ENCODE assay signal across 34 cellular contexts in genomic region chr19:13981021-13981420, GRCh38. TPM values are rescaled to one million over a fixed set of nuclear protein-coding genes. Genes with fewer than 3 reads are reported as not detected.
DNase-seq lines count a peak whose midpoint lies in the region; ATAC-seq, FAIRE-seq and TF ChIP-seq lines count a peak whose summit lies in the region.
"Had no signal": no experiment of that assay in that cellular context is flagged by ENCODE, and none has a peak within 500 bp of the region (broad histone marks: within the 10 kb centered on the region; RNA-seq: fewer than 3 reads in every experiment).

No MANE protein-coding gene starts in this region.

- no peak for TF ChIP-seq EP300 in H1 (IDR thresholded peaks at IDR 0.05; ENCODE audit: borderline replicate concordance in 1 of 2, low read depth in 2 of 2, low read length in 2 of 2)

- ATAC-seq in activated CD8-positive, alpha-beta memory T cell treated with anti-CD3 and anti-CD28 coated beads, Interleukin-2, amount 10 ng/mL, durations not matched to agents 7 days and 5 days = no peak
- ATAC-seq: effector memory CD8-positive, alpha-beta T cell; left lung had no signal

- H3K27me3 ChIP-seq in H1 (replicated peaks in 1 of 4; ENCODE audit: control insufficient read depth in 3 of 4, extremely low read depth in 1 of 4, insufficient read depth in 3 of 4, low read length in 3 of 4) = no peaks in the 10 kb centered on the region
- no peaks in the 10 kb centered on the region for H3K27me3 ChIP-seq in trophoblast cell (ENCODE audit: insufficient read depth, low read length)
- H3K27me3 ChIP-seq: Peyer's patch, sigmoid colon, stomach, thyroid gland, vagina had no signal

- no peaks in the 10 kb centered on the region for H3K9me3 ChIP-seq in H1 (ENCODE audit: insufficient read depth in 2 of 2, low read depth in 1 of 2, low read length in 1 of 2)
- peaks cover 2% of the 10 kb centered on the region for H3K9me3 ChIP-seq in trophoblast cell (ENCODE audit: insufficient read depth, low read depth, low read length)
- H3K9me3 ChIP-seq: Caco-2, left lung, Peyer's patch, sigmoid colon, stomach, thyroid gland, vagina had no signal

- no peak for TF ChIP-seq RAD21 in H1 (IDR thresholded peaks at IDR 0.05 in 1 of 2, conservative IDR thresholded peaks at IDR 0.05 in 1 of 2; ENCODE audit: low read depth in 2 of 2, low read length in 2 of 2)

- peaks cover 0 to 31% (median 25%) of the 10 kb centered on the region in 4 experiments; a peak in 6 of 7 replicates for H3K4me1 ChIP-seq in H1 (replicated peaks in 1 of 4; ENCODE audit: control insufficient read depth in 3 of 4, insufficient read depth in 4 of 4, low read length in 3 of 4)
- H3K4me1 ChIP-seq in trophoblast cell (ENCODE audit: control insufficient read depth in 1 of 2, insufficient read depth in 2 of 2, low read length in 2 of 2) = peaks cover 14 to 26% of the 10 kb centered on the region in 2 experiments

- TF ChIP-seq POLR2A in H1 (IDR thresholded peaks at IDR 0.05; ENCODE audit: control extremely low read depth in 1 of 2, low read depth in 2 of 2, low read length in 2 of 2) = no peak

- H3K4me3 Mint-ChIP-seq in activated CD8-positive, alpha-beta memory T cell treated with anti-CD3 and anti-CD28 coated beads, Interleukin-2, amount 10 ng/mL, durations not matched to agents 7 days and 5 days = no peak overlapping the region
- H3K4me3 Mint-ChIP-seq in IgD-negative memory B cell = peak overlapping the region in 3 of 4 donors; percentile 79 to 85 (median 80)
- no peak overlapping the region for H3K4me3 Mint-ChIP-seq in chondrocyte (ENCODE audit: unreplicated experiment)
- H3K4me3 Mint-ChIP-seq: activated CD4-positive, alpha-beta memory T cell treated with anti-CD3 and anti-CD28 coated beads, Interleukin-2, amount 10 ng/mL, durations not matched to agents 7 days and 5 days had no signal

- H3K18ac ChIP-seq in H1 (ENCODE audit: extremely low read depth, low read length) = no peak overlapping the region
- H3K18ac ChIP-seq in trophoblast cell (ENCODE audit: low read length) = no peak overlapping the region

- H2AFZ ChIP-seq in H1 (ENCODE audit: low read length) (no peak overlapping the region), trophoblast cell (ENCODE audit: insufficient read depth, low read length, poor library complexity) (no peak overlapping the region)

- H3K9ac ChIP-seq in H1 (replicated peaks in 1 of 4; ENCODE audit: extremely low read depth in 1 of 4, low read depth in 3 of 4, low read length in 3 of 4) = no peak overlapping the region
- H3K9ac ChIP-seq in trophoblast cell (ENCODE audit: low read length) = no peak overlapping the region

- peak overlapping the region; percentile 82 for H3K27ac Mint-ChIP-seq in activated CD8-positive, alpha-beta memory T cell treated with anti-CD3 and anti-CD28 coated beads, Interleukin-2, amount 10 ng/mL, durations not matched to agents 7 days and 5 days
- H3K27ac Mint-ChIP-seq in IgD-negative memory B cell (peak overlapping the region; percentile 23 to 95 (median 91)), chondrocyte (ENCODE audit: unreplicated experiment) (no peak overlapping the region)

- H3K79me1 ChIP-seq in H1 (ENCODE audit: low read depth, low read length) (no peaks in the 10 kb centered on the region), trophoblast cell (ENCODE audit: low read length) (peaks cover 4% of the 10 kb centered on the region)

- no peaks in the 10 kb centered on the region for H3K9me3 Mint-ChIP-seq in activated CD8-positive, alpha-beta memory T cell treated with anti-CD3 and anti-CD28 coated beads, Interleukin-2, amount 10 ng/mL, durations not matched to agents 7 days and 5 days (ENCODE audit: low read depth)
- H3K9me3 Mint-ChIP-seq in IgD-negative memory B cell (no peaks in the 10 kb centered on the region), chondrocyte (ENCODE audit: low read depth) (no peaks in the 10 kb centered on the region)
- H3K9me3 Mint-ChIP-seq: activated CD4-positive, alpha-beta memory T cell treated with anti-CD3 and anti-CD28 coated beads, Interleukin-2, amount 10 ng/mL, durations not matched to agents 7 days and 5 days; effector memory CD8-positive, alpha-beta T cell had no signal

- H3K4me1 Mint-ChIP-seq in activated CD8-positive, alpha-beta memory T cell treated with anti-CD3 and anti-CD28 coated beads, Interleukin-2, amount 10 ng/mL, durations not matched to agents 7 days and 5 days = peaks cover 57% of the 10 kb centered on the region
- H3K4me1 Mint-ChIP-seq in IgD-negative memory B cell (peaks cover 22 to 36% (median 26%) of the 10 kb centered on the region in 3 donors), chondrocyte (ENCODE audit: low read depth) (peaks cover 13% of the 10 kb centered on the region)

- H2BK12ac ChIP-seq in H1 (ENCODE audit: low read depth, low read length) = peak overlapping the region; percentile 68; the same call in 1 of the 2 replicates
- H2BK12ac ChIP-seq in trophoblast cell (ENCODE audit: low read length) = no peak overlapping the region

- H2BK20ac ChIP-seq in H1 (ENCODE audit: low read length) = no peak overlapping the region

- H3K27ac ChIP-seq in H1 (ENCODE audit: low read depth, low read length) (no peak overlapping the region), trophoblast cell (ENCODE audit: low read depth, low read length) (no peak overlapping the region)
- H3K27ac ChIP-seq: left lung, sigmoid colon, stomach, thyroid gland, vagina had no signal

- H3K14ac ChIP-seq in H1 (ENCODE audit: insufficient read length) = no peak overlapping the region
- H3K14ac ChIP-seq in trophoblast cell (ENCODE audit: low read length) = no peak overlapping the region

- POLR2A ChIA-PET in H1 (lab: Charles Lee; ENCODE audit: partially characterized antibody) = interaction anchor here (0.9 to 2.4 kb wide), 4 partner anchors 8 to 28 kb away, joined by 3 to 9 read pairs (median 4); partner anchors contain the start of gene RFX1

- H2BK120ac ChIP-seq in H1 (replicated peaks; ENCODE audit: low read depth, low read length) (no peak overlapping the region), trophoblast cell (ENCODE audit: insufficient read depth, low read length, poor library complexity) (no peak overlapping the region)

- H4K91ac ChIP-seq in H1 (replicated peaks; ENCODE audit: insufficient read length, low read length) (no peak overlapping the region), trophoblast cell (ENCODE audit: low read depth, low read length) (no peak overlapping the region)

- H3K79me2 ChIP-seq in H1 (ENCODE audit: control insufficient read depth in 1 of 2, insufficient read depth in 2 of 2, low read length in 2 of 2) (no peaks in the 10 kb centered on the region), trophoblast cell (ENCODE audit: control insufficient read depth, insufficient read depth, low read length, poor library complexity) (peaks cover 2% of the 10 kb centered on the region)

- H3K36me3 ChIP-seq in H1 (ENCODE audit: control insufficient read depth in 2 of 4, insufficient read depth in 4 of 4, low read length in 3 of 4) (peaks cover 0 to 7% (median 0%) of the 10 kb centered on the region in 4 experiments; a peak in 1 of 8 replicates), trophoblast cell (ENCODE audit: control insufficient read depth in 1 of 2, insufficient read depth in 2 of 2, low read length in 2 of 2) (peaks cover 18 to 20% of the 10 kb centered on the region in 2 experiments)

- H2AK5ac ChIP-seq in H1 (ENCODE audit: low read depth, low read length) (no peak overlapping the region; the same call in 1 of the 2 replicates), trophoblast cell (ENCODE audit: low read length) (no peak overlapping the region)

- WGBS in H1 (ENCODE audit: extremely low coverage in 1 of 2, insufficient coverage in 1 of 2, insufficient read length in 1 of 2, insufficient replicate concordance in 2 of 2, low coverage in 1 of 2, low lambda C conversion rate in 2 of 2, missing lambda C conversion rate in 1 of 2), 2 experiments = 84% methylated on average over 5 of the region's 5 CpGs; no CpG with 5 or more reads in 1 of the 2 experiments
- no CpG with 5 or more reads among the region's 5 CpGs for WGBS in trophoblast cell (ENCODE audit: extremely low coverage, insufficient coverage, insufficient read length)

- no peak overlapping the region for H4K5ac ChIP-seq in H1 (ENCODE audit: insufficient read length, low read depth, low read length)

- H3K4me2 ChIP-seq in H1 (ENCODE audit: insufficient read depth in 1 of 2, low read depth in 2 of 2, low read length in 2 of 2) (no peak overlapping the region), trophoblast cell (ENCODE audit: low read length) (no peak overlapping the region)

- H3K27me3 Mint-ChIP-seq in activated CD8-positive, alpha-beta memory T cell treated with anti-CD3 and anti-CD28 coated beads, Interleukin-2, amount 10 ng/mL, durations not matched to agents 7 days and 5 days = no peaks in the 10 kb centered on the region
- peaks cover 2% of the 10 kb centered on the region for H3K27me3 Mint-ChIP-seq in IgD-negative memory B cell
- no peaks in the 10 kb centered on the region for H3K27me3 Mint-ChIP-seq in chondrocyte (ENCODE audit: low read depth)
- H3K27me3 Mint-ChIP-seq: activated CD4-positive, alpha-beta memory T cell treated with anti-CD3 and anti-CD28 coated beads, Interleukin-2, amount 10 ng/mL, durations not matched to agents 7 days and 5 days; effector memory CD8-positive, alpha-beta T cell had no signal

- H3K36me3 Mint-ChIP-seq in activated CD8-positive, alpha-beta memory T cell treated with anti-CD3 and anti-CD28 coated beads, Interleukin-2, amount 10 ng/mL, durations not matched to agents 7 days and 5 days = peaks cover 2% of the 10 kb centered on the region
- H3K36me3 Mint-ChIP-seq in IgD-negative memory B cell = no peaks in the 10 kb centered on the region
- H3K36me3 Mint-ChIP-seq in chondrocyte (ENCODE audit: low read depth) = no peaks in the 10 kb centered on the region

- FAIRE-seq in H1 (lab: Jason Lieb, UNC) = no peak

- H2BK15ac ChIP-seq in H1 (ENCODE audit: low read length) = no peak overlapping the region

- H3K23me2 ChIP-seq in H1 (ENCODE audit: low read depth, low read length) = no peaks in the 10 kb centered on the region; the same call in 1 of the 2 replicates

- H3K23ac ChIP-seq in H1 (ENCODE audit: insufficient read length) (no peak overlapping the region), trophoblast cell (ENCODE audit: low read length) (no peak overlapping the region)

- CTCF ChIA-PET in activated CD8-positive, alpha-beta memory T cell treated with anti-CD3 and anti-CD28 coated beads, Interleukin-2, amount 10 ng/mL, durations not matched to agents 7 days and 5 days (lab: Charles Lee) = interaction anchor here (0.9 to 1.7 kb wide), 7 partner anchors 12 to 119 kb away, joined by 3 to 9 read pairs (median 4); partner anchors contain the start of genes DCAF15 and IL27RA
- CTCF ChIA-PET in H1 (lab: Charles Lee; ENCODE audit: partially characterized antibody) = interaction anchor here (0.9 to 2.4 kb wide), 8 partner anchors 9 to 98 kb away, joined by 3 to 7 read pairs (median 4); partner anchors contain the start of gene IL27RA

- H4K8ac ChIP-seq in H1 (ENCODE audit: extremely low read depth, insufficient read depth, low read length) (0 out of 2 replicates have a peak overlapping the region, but pooled peaks have one; percentile 51), trophoblast cell (ENCODE audit: low read depth, low read length) (no peak overlapping the region)

- no peak for DNase-seq in activated CD8-positive, alpha-beta memory T cell treated with anti-CD3 and anti-CD28 coated beads, Interleukin-2, amount 10 ng/mL, durations not matched to agents 7 days and 5 days
- no peak for DNase-seq in activated CD8-positive, alpha-beta memory T cell treated with anti-CD3 and anti-CD28 coated beads, Interleukin-2, amount 50 U/mL, for 4 hours
- DNase-seq in H1 (ENCODE audit: low read depth in 1 of 2, low spot score in 2 of 2) (no peak), trophoblast cell (peak; percentile 49 to 65), NCI-H510A (lab: John Stamatoyannopoulos, UW) (no peak), kidney glomerular epithelial cell (lab: John Stamatoyannopoulos, UW) (no peak), chondrocyte (ENCODE audit: low spot score) (no peak)
- DNase-seq: activated CD4-positive, alpha-beta memory T cell treated with anti-CD3 and anti-CD28 coated beads, Interleukin-2, amount 10 ng/mL, durations not matched to agents 7 days and 5 days; activated CD4-positive, CD25-positive, alpha-beta regulatory T cell treated with anti-CD3 and anti-CD28 coated beads, Interleukin-2, amount 50 U/mL, for 72 hours; activated T-cell treated with anti-CD3 and anti-CD28 coated beads for 4 hours; Caco-2; caudate nucleus; cortex of kidney; effector memory CD8-positive, alpha-beta T cell; glutamatergic neuron; NCI-H146; NCI-H226; NCI-H69; occipital lobe; SHP77 treated with DMSO at 0.1 percent for 48 hours; sigmoid colon; stimulated activated CD4-positive, alpha-beta T cell treated with anti-CD3 and anti-CD28 coated beads, Interleukin-12 subunit alpha, Interleukin-12 subunit beta, amount 100 ng/mL, for 4 hours; stimulated activated CD4-positive, alpha-beta T cell treated with anti-CD3 and anti-CD28 coated beads, Interleukin-2, amount 100 ng/mL, for 48 hours; stomach; SW 1271; thyroid gland had no signal

- no peak overlapping the region for H2BK5ac ChIP-seq in H1 (ENCODE audit: low read depth, low read length)
- no peak overlapping the region for H2BK5ac ChIP-seq in trophoblast cell (ENCODE audit: low read depth, low read length, poor library complexity)

- no peak overlapping the region for H4K12ac ChIP-seq in trophoblast cell (ENCODE audit: low read depth, low read length)

- H3K4me3 ChIP-seq in H1 (ENCODE audit: extremely low read depth in 1 of 4, insufficient read depth in 2 of 4, low read depth in 3 of 4, low read length in 4 of 4) = no peak overlapping the region
- H3K4me3 ChIP-seq in trophoblast cell (ENCODE audit: low read depth, low read length) = no peak overlapping the region
- H3K4me3 ChIP-seq: left lung, Peyer's patch, sigmoid colon, stomach, thyroid gland, vagina had no signal

- H3K56ac ChIP-seq in H1 (replicated peaks; ENCODE audit: insufficient read length, low read depth, low read length) = no peak overlapping the region

- no peaks in the 10 kb centered on the region for H4K20me1 ChIP-seq in H1 (replicated peaks in 1 of 2; ENCODE audit: control insufficient read depth in 1 of 2, insufficient read depth in 2 of 2, low read length in 2 of 2)

- TF ChIP-seq CTCF in H1 (IDR thresholded peaks at IDR 0.05; ENCODE audit: control extremely low read depth in 1 of 3, insufficient read depth in 1 of 3, low read depth in 1 of 3, low read length in 3 of 3) (no peak), chondrocyte (IDR thresholded peaks at IDR 0.05) (no peak)

- no peak overlapping the region for H3K4ac ChIP-seq in H1 (replicated peaks; ENCODE audit: insufficient read length, low read depth, low read length)
- H3K4ac ChIP-seq in trophoblast cell (ENCODE audit: low read depth, low read length) = no peak overlapping the region

RNA-seq across cellular contexts. Expression of gene RFX1, which starts 25.1 kb away (rescaled TPM):
- 10 to 100 TPM; 16.0 to 17.8 TPM for total RNA-seq in activated CD8-positive, alpha-beta memory T cell treated with anti-CD3 and anti-CD28 coated beads, Interleukin-2, amount 10 ng/mL, durations not matched to agents 7 days and 5 days
- polyA plus RNA-seq in IgD-negative memory B cell (3.7 TPM), H1 (2011; rRNA removed) (4.9 and 10.4 TPM in 2 replicates)
- total RNA-seq in H1 (2021; fragmentation: NEBNext Ultra II Directional; extraction: Animal tissue kit (Norgen Biotek cat#: 25700)) = 16.1 and 17.0 TPM in 2 replicates
- polyA plus RNA-seq in H1 (2011; cell fraction: cytosol; rRNA removed) = 3.4 TPM
- polyA plus RNA-seq in H1 (2011; cell fraction: nucleus; rRNA removed) = 13.6 TPM
- 10.7 to 19.4 TPM (median 17.4 TPM) in 4 replicates for polyA plus RNA-seq in H1 (2012, experiment 1 of 2)
- polyA plus RNA-seq in H1 (2012, experiment 2 of 2) = 11.3 TPM
- 8.7 TPM for polyA plus RNA-seq in H1 (2013, experiment 1 of 2)
- 8.1 TPM for polyA plus RNA-seq in H1 (2013, experiment 2 of 2)
- polyA minus RNA-seq in H1 (2011; rRNA and poly(A)+ RNA removed) = 1.9 and 2.7 TPM in 2 replicates
- polyA minus RNA-seq in H1 (2011; cell fraction: cytosol; rRNA and poly(A)+ RNA removed) = 19.2 TPM
- 9.3 TPM for polyA minus RNA-seq in H1 (2011; cell fraction: nucleus; rRNA and poly(A)+ RNA removed)
- polyA plus RNA-seq in trophoblast cell (2013) = 8.6 and 8.7 TPM in 2 replicates
- 9.1 to 9.4 TPM (median 9.4 TPM) in 3 replicates for total RNA-seq in chondrocyte

RNA-seq across cellular contexts. Expression of gene DCAF15, which starts 28.7 kb away (rescaled TPM):
- total RNA-seq in activated CD8-positive, alpha-beta memory T cell treated with anti-CD3 and anti-CD28 coated beads, Interleukin-2, amount 10 ng/mL, durations not matched to agents 7 days and 5 days = 10 to 100 TPM; 82.5 to 94.3 TPM
- 5.7 TPM for polyA plus RNA-seq in IgD-negative memory B cell
- total RNA-seq in H1 (2021; fragmentation: NEBNext Ultra II Directional; extraction: Animal tissue kit (Norgen Biotek cat#: 25700)) = 68.7 and 77.1 TPM in 2 replicates
- 80.8 and 127 TPM in 2 replicates for polyA plus RNA-seq in H1 (2011; rRNA removed)
- 69.0 TPM for polyA plus RNA-seq in H1 (2011; cell fraction: cytosol; rRNA removed)
- polyA plus RNA-seq in H1 (2011; cell fraction: nucleus; rRNA removed) = 277 TPM
- polyA plus RNA-seq in H1 (2012, experiment 1 of 2) = 53.4 to 97.6 TPM (median 89.3 TPM) in 4 replicates
- 56.8 TPM for polyA plus RNA-seq in H1 (2012, experiment 2 of 2)
- polyA plus RNA-seq in H1 (2013, experiment 1 of 2) = 47.2 TPM
- 42.2 TPM for polyA plus RNA-seq in H1 (2013, experiment 2 of 2)
- polyA minus RNA-seq in H1 (2011; rRNA and poly(A)+ RNA removed) = 36.7 and 59.9 TPM in 2 replicates
- polyA minus RNA-seq in H1 (2011; cell fraction: cytosol; rRNA and poly(A)+ RNA removed) = 32.1 TPM
- polyA minus RNA-seq in H1 (2011; cell fraction: nucleus; rRNA and poly(A)+ RNA removed) = 66.5 TPM
- 28.8 and 29.9 TPM in 2 replicates for polyA plus RNA-seq in trophoblast cell (2013)
- total RNA-seq in chondrocyte = 20.7 to 21.5 TPM (median 21.0 TPM) in 3 replicates

RNA-seq across cellular contexts. Expression of gene PODNL1, which starts 42.8 kb away (rescaled TPM):
- total RNA-seq in activated CD8-positive, alpha-beta memory T cell treated with anti-CD3 and anti-CD28 coated beads, Interleukin-2, amount 10 ng/mL, durations not matched to agents 7 days and 5 days = under 1 TPM; 0.29 to 0.47 TPM
- polyA plus RNA-seq in IgD-negative memory B cell (not detected), H1 (2011; rRNA removed) (1.0 and 2.3 TPM in 2 replicates)
- total RNA-seq in H1 (2021; fragmentation: NEBNext Ultra II Directional; extraction: Animal tissue kit (Norgen Biotek cat#: 25700)) = 0.75 and 1.5 TPM in 2 replicates
- polyA plus RNA-seq in H1 (2011; cell fraction: cytosol; rRNA removed) = 1.8 TPM
- polyA plus RNA-seq in H1 (2011; cell fraction: nucleus; rRNA removed) = 2.7 TPM
- polyA plus RNA-seq in H1 (2012, experiment 1 of 2) = 0.61 to 2.0 TPM (median 1.5 TPM) in 4 replicates
- 1.7 TPM for polyA plus RNA-seq in H1 (2012, experiment 2 of 2)
- polyA plus RNA-seq in H1 (2013, experiment 1 of 2) = 0.18 TPM
- polyA plus RNA-seq in H1 (2013, experiment 2 of 2) = 0.68 TPM
- polyA minus RNA-seq in H1 (2011; rRNA and poly(A)+ RNA removed) = 0.22 TPM in 1 of 2 replicates, not detected in the other
- not detected for polyA minus RNA-seq in H1 (2011; cell fraction: cytosol; rRNA and poly(A)+ RNA removed)
- polyA minus RNA-seq in H1 (2011; cell fraction: nucleus; rRNA and poly(A)+ RNA removed) = 1.2 TPM
- polyA plus RNA-seq in trophoblast cell (2013) = 0.47 and 0.49 TPM in 2 replicates
- total RNA-seq in chondrocyte = 5.7 to 8.9 TPM (median 8.7 TPM) in 3 replicates
- total RNA-seq: Caco-2, G401, occipital lobe, sigmoid colon, stomach had no signal

RNA-seq across cellular contexts. Expression of gene RLN3, which starts 46.9 kb away (rescaled TPM):
- total RNA-seq in activated CD8-positive, alpha-beta memory T cell treated with anti-CD3 and anti-CD28 coated beads, Interleukin-2, amount 10 ng/mL, durations not matched to agents 7 days and 5 days = not detected
- polyA plus RNA-seq in IgD-negative memory B cell = 0.65 TPM
- not detected in 2 replicates for total RNA-seq in H1 (2021; fragmentation: NEBNext Ultra II Directional; extraction: Animal tissue kit (Norgen Biotek cat#: 25700))
- not detected in 2 replicates for polyA plus RNA-seq in H1 (2011; rRNA removed)
- not detected for polyA plus RNA-seq in H1 (2011; cell fraction: cytosol; rRNA removed)
- not detected for polyA plus RNA-seq in H1 (2011; cell fraction: nucleus; rRNA removed)
- not detected in 4 replicates for polyA plus RNA-seq in H1 (2012, experiment 1 of 2)
- not detected for polyA plus RNA-seq in H1 (2012, experiment 2 of 2)
- polyA plus RNA-seq in H1 (2013, experiment 1 of 2) = not detected
- not detected for polyA plus RNA-seq in H1 (2013, experiment 2 of 2)
- polyA minus RNA-seq in H1 (2011; rRNA and poly(A)+ RNA removed) = not detected in 2 replicates
- polyA minus RNA-seq in H1 (2011; cell fraction: cytosol; rRNA and poly(A)+ RNA removed) = not detected
- polyA minus RNA-seq in H1 (2011; cell fraction: nucleus; rRNA and poly(A)+ RNA removed) = not detected
- polyA plus RNA-seq in trophoblast cell (2013) = not detected in 2 replicates
- not detected in 3 replicates for total RNA-seq in chondrocyte
- total RNA-seq: activated CD4-positive, alpha-beta memory T cell treated with anti-CD3 and anti-CD28 coated beads, Interleukin-2, amount 10 ng/mL, durations not matched to agents 7 days and 5 days; Caco-2; fibroblast of villous mesenchyme; G401; left lung; occipital lobe; Peyer's patch; pulmonary artery endothelial cell; stomach; thyroid gland; vagina had no signal
- polyA plus RNA-seq: esophagus, sigmoid colon, stomach had no signal

RNA-seq across cellular contexts. Expression of gene IL27RA, which starts 50.5 kb away (rescaled TPM):
- total RNA-seq in activated CD8-positive, alpha-beta memory T cell treated with anti-CD3 and anti-CD28 coated beads, Interleukin-2, amount 10 ng/mL, durations not matched to agents 7 days and 5 days = 10 to 100 TPM; 29.7 to 60.3 TPM
- polyA plus RNA-seq in IgD-negative memory B cell (58.3 TPM), H1 (2011; rRNA removed) (9.9 and 10.8 TPM in 2 replicates)
- 14.7 and 15.1 TPM in 2 replicates for total RNA-seq in H1 (2021; fragmentation: NEBNext Ultra II Directional; extraction: Animal tissue kit (Norgen Biotek cat#: 25700))
- 10.1 TPM for polyA plus RNA-seq in H1 (2011; cell fraction: cytosol; rRNA removed)
- 10.7 TPM for polyA plus RNA-seq in H1 (2011; cell fraction: nucleus; rRNA removed)
- 10.1 to 14.2 TPM (median 12.6 TPM) in 4 replicates for polyA plus RNA-seq in H1 (2012, experiment 1 of 2)
- 12.9 TPM for polyA plus RNA-seq in H1 (2012, experiment 2 of 2)
- 24.7 TPM for polyA plus RNA-seq in H1 (2013, experiment 1 of 2)
- polyA plus RNA-seq in H1 (2013, experiment 2 of 2) = 24.8 TPM
- 5.9 TPM in 2 replicates for polyA minus RNA-seq in H1 (2011; rRNA and poly(A)+ RNA removed)
- polyA minus RNA-seq in H1 (2011; cell fraction: cytosol; rRNA and poly(A)+ RNA removed) = 8.6 TPM
- polyA minus RNA-seq in H1 (2011; cell fraction: nucleus; rRNA and poly(A)+ RNA removed) = 3.5 TPM
- polyA plus RNA-seq in trophoblast cell (2013) = 2.5 and 2.6 TPM in 2 replicates
- 2.5 to 3.0 TPM (median 2.9 TPM) in 3 replicates for total RNA-seq in chondrocyte

Comparison
In these comparisons a context has a peak if more than half of its experiments do, and no peak if none do; other contexts are left out.
1. DNase-seq: peak in trophoblast cell (2 of 2); none in activated CD8-positive, alpha-beta memory T cell treated with anti-CD3 and anti-CD28 coated beads, Interleukin-2, amount 10 ng/mL, durations not matched to agents 7 days and 5 days (single experiment), activated CD8-positive, alpha-beta memory T cell treated with anti-CD3 and anti-CD28 coated beads, Interleukin-2, amount 50 U/mL, for 4 hours (single experiment), H1 (0 of 2), NCI-H510A (single experiment), kidney glomerular epithelial cell (single experiment) and chondrocyte (single experiment).
2. H3K4me3 Mint-ChIP-seq: peak in IgD-negative memory B cell (3 of 4); none in activated CD8-positive, alpha-beta memory T cell treated with anti-CD3 and anti-CD28 coated beads, Interleukin-2, amount 10 ng/mL, durations not matched to agents 7 days and 5 days (single experiment) and chondrocyte (single experiment).